ENCODE assay signal across 9 cellular contexts in genomic region chr10:132539894-132540293, GRCh38. TPM values are rescaled to one million over a fixed set of nuclear protein-coding genes. Genes with fewer than 3 reads are reported as not detected.
DNase-seq lines count a peak whose midpoint lies in the region; ATAC-seq and TF ChIP-seq lines count a peak whose summit lies in the region.
"Had no signal": no experiment of that assay in that cellular context is flagged by ENCODE, and none has a peak within 500 bp of the region (broad histone marks: within the 10 kb centered on the region; RNA-seq: fewer than 3 reads in every experiment).

No MANE protein-coding gene starts in this region.

- peak overlapping the region; percentile 30 for H3K9ac ChIP-seq in muscle layer of colon (ENCODE audit: low read length)
- H3K9ac ChIP-seq: KMS-11 had no signal

- no peaks in the 10 kb centered on the region for H3K36me3 ChIP-seq in muscle layer of colon (ENCODE audit: insufficient read depth, low read length)

- ATAC-seq in HG03196 (IDR thresholded peaks at IDR 0.05; ENCODE audit: unreplicated experiment) (no peak), HG03457 (IDR thresholded peaks at IDR 0.05; ENCODE audit: unreplicated experiment) (no peak)

- H3K9me3 ChIP-seq in AG04450 (ENCODE audit: control insufficient read depth, insufficient read depth, low read length) (no peaks in the 10 kb centered on the region; the same call in 1 of the 2 replicates), muscle layer of colon (ENCODE audit: low read length) (no peaks in the 10 kb centered on the region)

- H3K4me1 ChIP-seq in muscle layer of colon (ENCODE audit: insufficient read depth, low read length), result peaks cover 59% of the 10 kb centered on the region

- CTCF ChIA-PET in AG04450 (lab: Charles Lee), result interaction anchor here (1.8 kb wide), 1 partner anchor 80 kb away, joined by 10 read pairs; no protein-coding TSS in a partner anchor

- POLR2A ChIA-PET in AG04450 (lab: Yijun Ruan, JAX), result interaction anchor here (1.1 kb wide), 1 partner anchor 72 kb away, joined by 3 read pairs; no protein-coding TSS in a partner anchor

- H3K27ac ChIP-seq in AG04450 (ENCODE audit: low read depth, low read length), result no peak overlapping the region
- peak overlapping the region; percentile 95 for H3K27ac ChIP-seq in muscle layer of colon (ENCODE audit: low read depth, low read length)
- H3K27ac ChIP-seq: KMS-11 had no signal

- no peak for TF ChIP-seq CTCF in AG04450 (IDR thresholded peaks at IDR 0.05; ENCODE audit: low read depth, low read length)
- no peak for TF ChIP-seq CTCF in HFF-Myc (IDR thresholded peaks at IDR 0.05; ENCODE audit: low read depth, low read length, missing control alignments)

- peak overlapping the region; percentile 43; the same call in 1 of the 2 replicates for H3K4me3 ChIP-seq in AG04450 (ENCODE audit: low read depth, low read length)
- peak overlapping the region; percentile 67 for H3K4me3 ChIP-seq in HFF-Myc (replicated peaks; ENCODE audit: low read depth, low read length)
- peak overlapping the region in 1 of 2 donors; percentile 92 for H3K4me3 ChIP-seq in muscle layer of colon (ENCODE audit: low read depth in 1 of 2, low read length in 2 of 2)

- DNase-seq in AG04450 (ENCODE audit: low read depth, low spot score) (no peak), HFF-Myc (ENCODE audit: extremely low read depth, low read depth) (no peak), amniotic epithelial cell (ENCODE audit: low read depth) (peak; percentile 71), retina (no peak), anterior cingulate cortex (lab: John Stamatoyannopoulos, UW) (no peak)

- H3K27me3 ChIP-seq in AG04450 (ENCODE audit: control insufficient read depth, insufficient read depth, low read length) (no peaks in the 10 kb centered on the region), muscle layer of colon (ENCODE audit: control insufficient read depth in 1 of 2, insufficient read depth in 2 of 2, low read length in 2 of 2) (no peaks in the 10 kb centered on the region)

RNA-seq across cellular contexts. Expression of gene INPP5A, which starts 2.3 kb away (rescaled TPM):
- polyA plus RNA-seq in AG04450 (2011; rRNA removed), result 20.2 and 22.5 TPM in 2 replicates
- polyA minus RNA-seq in AG04450 (2011; rRNA and poly(A)+ RNA removed), result 19.8 and 25.7 TPM in 2 replicates
